Comparison of ENCODE assay signal across 8 cellular contexts in genomic region chr6:32973144-32973854, GRCh38. TPM values are rescaled to one million over a fixed set of nuclear protein-coding genes. Genes with fewer than 3 reads are reported as not detected.
DNase-seq lines count a peak whose midpoint lies in the region; ATAC-seq and TF ChIP-seq lines count a peak whose summit lies in the region.

No MANE protein-coding gene starts in this region.

- no peaks in the 10 kb centered on the region for H3K27me3 Mint-ChIP-seq in activated T-cell treated with anti-CD3 and anti-CD28 coated beads, Interleukin-2, amount 50 U/mL, for 72 hours (ENCODE audit: low read depth)

- H3K27ac ChIP-seq in rectal smooth muscle tissue (ENCODE audit: low read depth, low read length) = peak overlapping the region; percentile 71

- TF ChIP-seq CTCF in GM06990 (IDR thresholded peaks at IDR 0.05; ENCODE audit: insufficient read depth, low read length, poor library complexity, severe bottlenecking) = no peak
- TF ChIP-seq CTCF in foreskin fibroblast (IDR thresholded peaks at IDR 0.05; ENCODE audit: low read depth, low read length) = no peak

- no peak for DNase-seq in GM06990 (ENCODE audit: extremely low read depth, insufficient read length)
- DNase-seq in NCI-H1105 treated with DMSO at 0.1 percent for 48 hours (lab: John Stamatoyannopoulos, UW) = peak; percentile 62
- DNase-seq in activated T-cell treated with anti-CD3 and anti-CD28 coated beads, Interleukin-2, amount 50 U/mL, for 72 hours = peak; percentile 72
- peak in 1 of 2 donors; percentile 57 for DNase-seq in foreskin fibroblast
- no peak for DNase-seq in DMS153 (lab: John Stamatoyannopoulos, UW)
- DNase-seq in SKM-1 treated with dmso at 0.1 percent for 144 hours (lab: John Stamatoyannopoulos, UW; ENCODE audit: unreplicated experiment) = no peak

- no peaks in the 10 kb centered on the region for H3K27me3 ChIP-seq in GM06990 (replicated peaks; ENCODE audit: control insufficient read depth, insufficient read depth, low read length)
- no peaks in the 10 kb centered on the region for H3K27me3 ChIP-seq in rectal smooth muscle tissue (ENCODE audit: control insufficient read depth, insufficient read depth, low read length)

- H3K36me3 Mint-ChIP-seq in activated T-cell treated with anti-CD3 and anti-CD28 coated beads, Interleukin-2, amount 50 U/mL, for 72 hours (ENCODE audit: insufficient read depth in 2 of 2) = peaks cover 57 to 74% of the 10 kb centered on the region in 2 donors

- peak overlapping the region; percentile 99 for H3K27ac Mint-ChIP-seq in activated T-cell treated with anti-CD3 and anti-CD28 coated beads, Interleukin-2, amount 50 U/mL, for 72 hours

- H3K36me3 ChIP-seq in GM06990 (ENCODE audit: control insufficient read depth, insufficient read depth, low read length) = peaks cover 48% of the 10 kb centered on the region
- peaks cover 38% of the 10 kb centered on the region for H3K36me3 ChIP-seq in rectal smooth muscle tissue (ENCODE audit: control insufficient read depth, insufficient read depth, low read length)

- peaks cover 7% of the 10 kb centered on the region for H3K4me1 ChIP-seq in rectal smooth muscle tissue (ENCODE audit: control insufficient read depth, insufficient read depth, low read length)

- H3K4me3 ChIP-seq in GM06990 (replicated peaks; ENCODE audit: low read depth, low read length) (peak overlapping the region; percentile 98), foreskin fibroblast (ENCODE audit: low read depth in 1 of 2, low read length in 2 of 2) (peak overlapping the region; percentile 74 to 95), rectal smooth muscle tissue (ENCODE audit: low read length) (peak overlapping the region; percentile 60)

- peak overlapping the region; percentile 6 for H3K9ac ChIP-seq in rectal smooth muscle tissue (ENCODE audit: low read length)

- H3K4me3 Mint-ChIP-seq in activated T-cell treated with anti-CD3 and anti-CD28 coated beads, Interleukin-2, amount 50 U/mL, for 72 hours = peak overlapping the region; percentile 86 to 97

- no peaks in the 10 kb centered on the region for H3K9me3 Mint-ChIP-seq in activated T-cell treated with anti-CD3 and anti-CD28 coated beads, Interleukin-2, amount 50 U/mL, for 72 hours

- peaks cover 39% of the 10 kb centered on the region for H3K4me1 Mint-ChIP-seq in activated T-cell treated with anti-CD3 and anti-CD28 coated beads, Interleukin-2, amount 50 U/mL, for 72 hours (ENCODE audit: low read depth)

- ATAC-seq in activated T-cell treated with anti-CD3 and anti-CD28 coated beads, Interleukin-2, amount 50 U/mL, for 72 hours (replicated peaks in 1 of 2) = peak in 1 of 2 donors; percentile 0
- ATAC-seq in HG03439 (IDR thresholded peaks at IDR 0.05; ENCODE audit: unreplicated experiment) = no peak

RNA-seq across cellular contexts. Expression of gene BRD2, which starts 4.9 kb away (rescaled TPM):
- total RNA-seq in activated T-cell treated with anti-CD3 and anti-CD28 coated beads, Interleukin-2, amount 50 U/mL, for 72 hours = 100 to 1,000 TPM; 238 to 291 TPM

RNA-seq across cellular contexts. Expression of gene HLA-DMA, which starts 20.4 kb away (rescaled TPM):
- total RNA-seq in activated T-cell treated with anti-CD3 and anti-CD28 coated beads, Interleukin-2, amount 50 U/mL, for 72 hours = 10 to 100 TPM; 19.4 to 20.2 TPM

RNA-seq across cellular contexts. Expression of gene HLA-DMB, which starts 32.5 kb away (rescaled TPM):
- 1 to 10 TPM; 3.4 to 3.6 TPM for total RNA-seq in activated T-cell treated with anti-CD3 and anti-CD28 coated beads, Interleukin-2, amount 50 U/mL, for 72 hours

RNA-seq across cellular contexts. Expression of gene HLA-DOA, which starts 36.1 kb away (rescaled TPM):
- 1 to 10 TPM; 3.1 to 3.9 TPM for total RNA-seq in activated T-cell treated with anti-CD3 and anti-CD28 coated beads, Interleukin-2, amount 50 U/mL, for 72 hours

Comparison
In these comparisons a context has a peak if more than half of its experiments do, and no peak if none do; other contexts are left out.
1. DNase-seq: peak in NCI-H1105 treated with DMSO at 0.1 percent for 48 hours (single experiment) and activated T-cell treated with anti-CD3 and anti-CD28 coated beads, Interleukin-2, amount 50 U/mL, for 72 hours (2 of 2); none in GM06990 (single experiment), DMS153 (single experiment) and SKM-1 treated with dmso at 0.1 percent for 144 hours (single experiment).
2. Peak in every context shown above with its lines, with median percentiles within 50 percentile points of each other: H3K4me3 ChIP-seq.